2 cellular contexts compared by ENCODE assay signal in the genomic region with DNA sequence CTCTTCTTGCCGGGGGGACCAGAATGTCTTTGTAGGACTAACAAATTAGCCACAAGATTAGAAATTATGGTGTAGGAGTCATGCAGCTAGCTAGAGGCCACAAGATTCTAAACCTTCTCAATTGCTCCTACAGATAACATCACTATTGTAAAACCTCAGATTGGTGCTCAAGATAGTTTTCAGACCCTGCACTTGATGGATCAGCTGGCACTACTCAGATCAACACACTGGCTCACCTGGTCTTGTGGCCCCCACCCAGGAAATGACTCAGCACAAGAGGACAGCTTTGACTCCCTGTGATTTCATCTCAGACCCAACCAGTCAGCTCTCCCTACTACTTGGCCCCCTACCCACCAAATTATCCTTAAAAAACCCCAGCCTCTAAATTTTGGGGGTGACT.
TF ChIP-seq lines count a peak whose summit lies in the region.

No MANE protein-coding gene starts in this region.

TF ChIP-seq in H1, 55 proteins besides CTCF, POLR2A, EP300 and RAD21:
- TF ChIP-seq SIN3A (conservative IDR thresholded peaks at IDR 0.05 in 1 of 2, IDR thresholded peaks at IDR 0.05 in 1 of 2; ENCODE audit: low read depth in 1 of 2, low read length in 2 of 2) = no peak
- TF ChIP-seq MAFK (IDR thresholded peaks at IDR 0.05; ENCODE audit: low read depth, low read length) = peak; percentile 22; the same call in 1 of the 2 replicates

TF ChIP-seq in SK-N-SH, 30 proteins besides CTCF, POLR2A, EP300 and RAD21:
- TF ChIP-seq SIN3A (IDR thresholded peaks at IDR 0.05; ENCODE audit: borderline replicate concordance, low read depth, low read length) (no peak), NRF1 (IDR thresholded peaks at IDR 0.05; ENCODE audit: low read depth, low read length) (no peak), JUND (IDR thresholded peaks at IDR 0.05) (no peak), RXRA (IDR thresholded peaks at IDR 0.05; ENCODE audit: borderline replicate concordance, low read depth) (no peak)
